ENCODE assay signal across 17 cellular contexts in genomic region chr14:98022541-98023520, GRCh38.
DNase-seq lines count a peak whose midpoint lies in the region; ATAC-seq and TF ChIP-seq lines count a peak whose summit lies in the region.
"Had no signal": no experiment of that assay in that cellular context is flagged by ENCODE, and none has a peak within 500 bp of the region (broad histone marks: within the 10 kb centered on the region; RNA-seq: fewer than 3 reads in every experiment).

No MANE protein-coding gene starts in this region.

- intact Hi-C loops in CD8-positive, alpha-beta T cell (cut with DNase I, micrococcal nuclease): no loop called here

- no peak for TF ChIP-seq CTCF in GM23338 (conservative IDR thresholded peaks at IDR 0.05; ENCODE audit: low read depth in 2 of 2)
- TF ChIP-seq CTCF in endodermal cell (conservative IDR thresholded peaks at IDR 0.05): no peak
- no peak for TF ChIP-seq CTCF in neural cell (IDR thresholded peaks at IDR 0.05; ENCODE audit: poor library complexity, severe bottlenecking)
- no peak for TF ChIP-seq CTCF in CD8-positive, alpha-beta T cell (IDR thresholded peaks at IDR 0.05)

- H3K9me2 ChIP-seq in GM23338 (ENCODE audit: insufficient read depth): no peaks in the 10 kb centered on the region
- no peaks in the 10 kb centered on the region for H3K9me2 ChIP-seq in neural cell (ENCODE audit: insufficient read depth, low read length)

- H3F3A ChIP-seq in GM23338 (replicated peaks; ENCODE audit: low read depth) (no peaks in the 10 kb centered on the region), neural cell (ENCODE audit: insufficient read depth, low read length, poor library complexity, severe bottlenecking) (peaks cover 11% of the 10 kb centered on the region)

- H3K9ac ChIP-seq in endodermal cell (ENCODE audit: extremely low read depth, low read length, poor library complexity, severe bottlenecking) (no peak overlapping the region), neural cell (ENCODE audit: low read length) (no peak overlapping the region)

- H3K4me3 Mint-ChIP-seq in GM23338 (peak overlapping the region; percentile 36; the same call in 2 of the 3 replicates), endodermal cell (no peak overlapping the region)
- H3K4me3 Mint-ChIP-seq in CD8-positive, alpha-beta T cell: no peak overlapping the region

- H3K4me1 ChIP-seq in GM23338 (ENCODE audit: insufficient read depth): peaks cover 5% of the 10 kb centered on the region; the same call in 1 of the 2 replicates
- H3K4me1 ChIP-seq in endodermal cell (ENCODE audit: control insufficient read depth, insufficient read depth, low read length): no peaks in the 10 kb centered on the region
- peaks cover 14% of the 10 kb centered on the region for H3K4me1 ChIP-seq in effector memory CD4-positive, alpha-beta T cell (ENCODE audit: control insufficient read depth, insufficient read depth, low read length, poor library complexity, severe bottlenecking)
- peaks cover 30% of the 10 kb centered on the region for H3K4me1 ChIP-seq in CD8-positive, alpha-beta T cell (ENCODE audit: insufficient read depth, low read length)
- H3K4me1 ChIP-seq: Peyer's patch had no signal

- H3K27me3 ChIP-seq in GM23338 (ENCODE audit: insufficient read depth) (no peaks in the 10 kb centered on the region), endodermal cell (ENCODE audit: control insufficient read depth, insufficient read depth, low read length, poor library complexity, severe bottlenecking) (peaks cover 5% of the 10 kb centered on the region), neural cell (ENCODE audit: insufficient read depth, low read depth, low read length) (no peaks in the 10 kb centered on the region)
- H3K27me3 ChIP-seq in effector memory CD4-positive, alpha-beta T cell (replicated peaks; ENCODE audit: control insufficient read depth, insufficient read depth, low read length, poor library complexity, severe bottlenecking): no peaks in the 10 kb centered on the region
- H3K27me3 ChIP-seq in CD8-positive, alpha-beta T cell (ENCODE audit: insufficient read depth, low read length): no peaks in the 10 kb centered on the region
- H3K27me3 ChIP-seq: Peyer's patch had no signal

- no peak for TF ChIP-seq EP300 in neural cell (conservative IDR thresholded peaks at IDR 0.05; ENCODE audit: poor library complexity, severe bottlenecking)

- TF ChIP-seq RAD21 in neural cell (conservative IDR thresholded peaks at IDR 0.05): no peak

- peaks cover 16% of the 10 kb centered on the region for H3K4me1 Mint-ChIP-seq in GM23338
- H3K4me1 Mint-ChIP-seq in endodermal cell: peaks cover 10% of the 10 kb centered on the region
- H3K4me1 Mint-ChIP-seq in CD8-positive, alpha-beta T cell (ENCODE audit: low read depth): peaks cover 32% of the 10 kb centered on the region

- H3K4me2 ChIP-seq in GM23338 (peak overlapping the region; percentile 54; the same call in 1 of the 2 replicates), neural cell (ENCODE audit: low read length) (no peak overlapping the region)

- H4K20me1 ChIP-seq in GM23338 (replicated peaks; ENCODE audit: insufficient read depth) (no peaks in the 10 kb centered on the region), neural cell (ENCODE audit: insufficient read depth) (no peaks in the 10 kb centered on the region)

- no peaks in the 10 kb centered on the region for H3K9me3 ChIP-seq in endodermal cell (ENCODE audit: control insufficient read depth, low read length)
- no peaks in the 10 kb centered on the region for H3K9me3 ChIP-seq in neural cell (ENCODE audit: low read length)
- no peaks in the 10 kb centered on the region for H3K9me3 ChIP-seq in effector memory CD4-positive, alpha-beta T cell (ENCODE audit: control insufficient read depth, low read length)
- no peaks in the 10 kb centered on the region for H3K9me3 ChIP-seq in CD8-positive, alpha-beta T cell (ENCODE audit: low read length)
- H3K9me3 ChIP-seq: Peyer's patch had no signal

- CTCF ChIA-PET in CD8-positive, alpha-beta T cell (lab: Charles Lee): interaction anchor here (1.1 to 2.1 kb wide), 3 partner anchors 10 to 37 kb away, joined by 3 to 5 read pairs (median 3); no protein-coding TSS in a partner anchor

- no peaks in the 10 kb centered on the region for H3K36me3 ChIP-seq in GM23338 (ENCODE audit: insufficient read depth)
- H3K36me3 ChIP-seq in endodermal cell (ENCODE audit: control insufficient read depth, insufficient read depth, low read length): no peaks in the 10 kb centered on the region
- no peaks in the 10 kb centered on the region for H3K36me3 ChIP-seq in neural cell (ENCODE audit: insufficient read depth, low read length)
- no peaks in the 10 kb centered on the region for H3K36me3 ChIP-seq in effector memory CD4-positive, alpha-beta T cell (ENCODE audit: control insufficient read depth, insufficient read depth, low read length)
- no peaks in the 10 kb centered on the region for H3K36me3 ChIP-seq in CD8-positive, alpha-beta T cell (ENCODE audit: insufficient read depth, low read length)
- H3K36me3 ChIP-seq: Peyer's patch had no signal

- no peak overlapping the region for H3K27ac ChIP-seq in GM23338 (ENCODE audit: low read depth)
- H3K27ac ChIP-seq in endodermal cell (ENCODE audit: low read depth, low read length): no peak overlapping the region
- H3K27ac ChIP-seq in neural cell (ENCODE audit: low read length): peak overlapping the region; percentile 17
- no peak overlapping the region for H3K27ac ChIP-seq in effector memory CD4-positive, alpha-beta T cell (ENCODE audit: insufficient read depth, low read length, poor library complexity, severe bottlenecking)
- H3K27ac ChIP-seq in CD8-positive, alpha-beta T cell (ENCODE audit: low read depth, low read length): no peak overlapping the region
- H3K27ac ChIP-seq: C4-2B, Peyer's patch had no signal

- ATAC-seq in GM23338 (peak; percentile 91), GM18868 (IDR thresholded peaks at IDR 0.05; ENCODE audit: unreplicated experiment) (no peak)
- ATAC-seq in CD8-positive, alpha-beta T cell: no peak

- H3K79me2 ChIP-seq in GM23338 (replicated peaks; ENCODE audit: insufficient read depth) (no peaks in the 10 kb centered on the region), neural cell (replicated peaks; ENCODE audit: insufficient read depth, low read length) (no peaks in the 10 kb centered on the region)

- DNase-seq in GM23338 (ENCODE audit: low spot score): peak; percentile 50
- peak; percentile 80 for DNase-seq in NCI-H526 treated with DMSO at 0.1 percent for 48 hours (lab: John Stamatoyannopoulos, UW)
- peak; percentile 45 for DNase-seq in endodermal cell
- DNase-seq in effector memory CD4-positive, alpha-beta T cell: no peak
- no peak for DNase-seq in stimulated activated CD4-positive, alpha-beta T cell treated with anti-CD3 and anti-CD28 coated beads, Interleukin-4, amount 100 ng/mL, for 4 hours
- DNase-seq in CD8-positive, alpha-beta T cell: no peak
- DNase-seq: HCEC 1CT, KG1, NCI-H1092, NCI-H1930, NCI-H226, NCI-H510A treated with DMSO at 0.1 percent for 48 hours, NCI-H82, Peyer's patch had no signal

- WGBS in endodermal cell (ENCODE audit: insufficient coverage in 1 of 2, insufficient read length in 1 of 2), 2 experiments: 46 to 67% methylated on average over 4 to 11 of the region's 11 CpGs

- no peaks in the 10 kb centered on the region for H3K9me3 Mint-ChIP-seq in GM23338
- peaks cover 1% of the 10 kb centered on the region for H3K9me3 Mint-ChIP-seq in endodermal cell
- H3K9me3 Mint-ChIP-seq in CD8-positive, alpha-beta T cell: no peaks in the 10 kb centered on the region

- no peaks in the 10 kb centered on the region; the same call in 2 of the 3 replicates for H3K36me3 Mint-ChIP-seq in GM23338 (ENCODE audit: low read depth)
- no peaks in the 10 kb centered on the region for H3K36me3 Mint-ChIP-seq in endodermal cell (ENCODE audit: low read depth)
- no peaks in the 10 kb centered on the region for H3K36me3 Mint-ChIP-seq in CD8-positive, alpha-beta T cell

- POLR2A ChIA-PET in CD8-positive, alpha-beta T cell (lab: Charles Lee): no interaction called here

- no peak overlapping the region for H3K4me3 ChIP-seq in GM23338
- no peak overlapping the region for H3K4me3 ChIP-seq in endodermal cell (ENCODE audit: low read length)
- peak overlapping the region; percentile 20 for H3K4me3 ChIP-seq in neural cell (ENCODE audit: low read length)
- no peak overlapping the region for H3K4me3 ChIP-seq in effector memory CD4-positive, alpha-beta T cell (ENCODE audit: insufficient read depth, low read depth, low read length, poor library complexity, severe bottlenecking)
- no peak overlapping the region for H3K4me3 ChIP-seq in CD8-positive, alpha-beta T cell (ENCODE audit: low read depth, low read length)
- H3K4me3 ChIP-seq: Peyer's patch had no signal

- H3K27ac Mint-ChIP-seq in GM23338 (no peak overlapping the region), endodermal cell (no peak overlapping the region)
- H3K27ac Mint-ChIP-seq in CD8-positive, alpha-beta T cell: no peak overlapping the region

- peaks cover 2% of the 10 kb centered on the region for H3K27me3 Mint-ChIP-seq in GM23338 (ENCODE audit: insufficient read depth, low read depth, poor library complexity)
- peaks cover 6% of the 10 kb centered on the region for H3K27me3 Mint-ChIP-seq in endodermal cell (ENCODE audit: insufficient read depth)
- H3K27me3 Mint-ChIP-seq in CD8-positive, alpha-beta T cell (ENCODE audit: low read depth): no peaks in the 10 kb centered on the region

- H2AFZ ChIP-seq in GM23338 (peak overlapping the region; percentile 4; the same call in 1 of the 2 replicates), neural cell (ENCODE audit: low read depth, low read length) (no peak overlapping the region)

TF ChIP-seq in GM23338, 12 proteins besides CTCF, POLR2A, EP300 and RAD21:
- TF ChIP-seq JUNB (IDR thresholded peaks at IDR 0.05; ENCODE audit: unreplicated experiment): no peak

TF ChIP-seq in neural cell, 6 proteins besides CTCF, POLR2A, EP300 and RAD21 (continues in another document):
- TF ChIP-seq SMC3 (conservative IDR thresholded peaks at IDR 0.05; ENCODE audit: poor library complexity): no peak
- no peak for TF ChIP-seq TAF1 (IDR thresholded peaks at IDR 0.05; ENCODE audit: low read depth)
- no peak for TF ChIP-seq POLR2AphosphoS5 (IDR thresholded peaks at IDR 0.05)
- TF ChIP-seq MXI1 (conservative IDR thresholded peaks at IDR 0.05; ENCODE audit: poor library complexity, severe bottlenecking): no peak
- no peak for TF ChIP-seq EZH2 (IDR thresholded peaks at IDR 0.05; ENCODE audit: borderline replicate concordance, insufficient read depth, low read length, poor library complexity, severe bottlenecking)

Comparison
In these comparisons a context has a peak if more than half of its experiments do, and no peak if none do; other contexts are left out.
1. DNase-seq: peak in GM23338 (single experiment), NCI-H526 treated with DMSO at 0.1 percent for 48 hours (single experiment) and endodermal cell (single experiment); none in effector memory CD4-positive, alpha-beta T cell (0 of 3), stimulated activated CD4-positive, alpha-beta T cell treated with anti-CD3 and anti-CD28 coated beads, Interleukin-4, amount 100 ng/mL, for 4 hours (0 of 2) and CD8-positive, alpha-beta T cell (0 of 7).